ENCODE assay signal across 27 cellular contexts in the genomic region with DNA sequence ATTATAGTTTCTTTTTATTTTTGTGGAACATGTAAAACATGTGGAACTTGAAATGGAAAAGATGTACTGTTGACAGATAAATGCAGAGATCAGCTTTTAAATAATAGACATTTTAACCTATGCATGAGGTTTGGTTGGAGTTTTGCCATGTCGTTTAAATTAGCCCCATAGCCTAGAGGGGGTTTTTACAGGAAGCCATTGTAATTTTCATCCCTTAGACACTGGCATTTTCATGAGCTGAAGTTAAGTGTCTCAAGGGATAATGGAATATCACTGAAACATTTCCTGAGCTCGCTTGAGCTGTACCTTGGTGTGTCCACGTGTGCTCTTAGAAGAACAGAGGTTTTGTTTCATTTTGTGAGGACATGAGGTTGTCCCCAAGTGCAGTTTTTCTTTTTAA.
"Had no signal": no experiment of that assay in that cellular context is flagged by ENCODE, and none has a peak within 500 bp of the region (broad histone marks: within the 10 kb centered on the region; RNA-seq: fewer than 3 reads in every experiment).

No MANE protein-coding gene starts in this region.

- H3K36me3 Mint-ChIP-seq: activated naive CD4-positive, alpha-beta T cell treated with anti-CD3 and anti-CD28 coated beads, Interleukin-2, amount 50 U/mL, for 24 hours; natural killer cell; neural progenitor cell; stimulated activated effector memory CD8-positive, alpha-beta T cell treated with anti-CD3 and anti-CD28 coated beads, Interleukin-12 subunit alpha, Interleukin-12 subunit beta, amount 100 ng/mL, for 72 hours had no signal

- DNase-seq: activated CD4-positive, alpha-beta memory T cell treated with anti-CD3 and anti-CD28 coated beads, Interleukin-2, amount 10 ng/mL, durations not matched to agents 7 days and 5 days; activated CD4-positive, alpha-beta T cell treated with anti-CD3 and anti-CD28 coated beads for 1 hour; activated CD4-positive, alpha-beta T cell treated with anti-CD3 and anti-CD28 coated beads, Interleukin-2, amount 10 ng/mL, durations not matched to agents 7 days and 5 days; activated CD8-positive, alpha-beta memory T cell treated with anti-CD3 and anti-CD28 coated beads, Interleukin-2, amount 50 U/mL, for 48 hours; activated naive CD8-positive, alpha-beta T cell treated with anti-CD3 and anti-CD28 coated beads, Interleukin-2, amount 50 U/mL, for 24 hours; activated T-cell treated with anti-CD3 and anti-CD28 coated beads, Interleukin-2, amount 50 U/mL, for 24 hours; amygdala; central memory CD4-positive, alpha-beta T cell; effector CD4-positive, alpha-beta T cell; esophagus squamous epithelium; left lung; mesendoderm; natural killer cell; posterior cingulate gyrus; right lobe of liver; stimulated activated CD4-positive, alpha-beta T cell treated with anti-CD3 and anti-CD28 coated beads, Interleukin-12 subunit alpha, Interleukin-12 subunit beta, amount 100 ng/mL, for 4 hours; stimulated activated CD4-positive, alpha-beta T cell treated with anti-CD3 and anti-CD28 coated beads, Interleukin-4, amount 100 ng/mL, for 1 hour; T-helper 2 cell; thyroid gland; upper lobe of left lung had no signal

- H3K27ac Mint-ChIP-seq: activated CD4-positive, alpha-beta memory T cell treated with anti-CD3 and anti-CD28 coated beads, Interleukin-2, amount 10 ng/mL, durations not matched to agents 7 days and 5 days; activated CD4-positive, alpha-beta T cell treated with anti-CD3 and anti-CD28 coated beads, Interleukin-2, amount 10 ng/mL, durations not matched to agents 7 days and 5 days; activated naive CD4-positive, alpha-beta T cell treated with anti-CD3 and anti-CD28 coated beads, Interleukin-2, amount 50 U/mL, for 24 hours; activated naive CD8-positive, alpha-beta T cell treated with anti-CD3 and anti-CD28 coated beads, Interleukin-2, amount 50 U/mL, for 24 hours; activated T-cell treated with anti-CD3 and anti-CD28 coated beads, Interleukin-2, amount 50 U/mL, for 24 hours; activated T-helper 17 cell treated with anti-CD3 and anti-CD28 coated beads, Interleukin-2, amount 50 U/mL, for 72 hours; dendritic cell treated with granulocyte-macrophage colony-stimulating factor and Interleukin-4, amounts not matched to agents 40 ng/mL and 50 ng/mL, for 4 days; natural killer cell; neural progenitor cell; stimulated activated effector memory CD8-positive, alpha-beta T cell treated with anti-CD3 and anti-CD28 coated beads, Interleukin-12 subunit alpha, Interleukin-12 subunit beta, amount 100 ng/mL, for 72 hours; stimulated activated naive CD8-positive, alpha-beta T cell treated with anti-CD3 and anti-CD28 coated beads, Interleukin-15, Interleukin-2, amounts not matched to agents 100 ng/mL and 50 ng/mL, for 24 hours; WTC11 had no signal

- ATAC-seq: activated naive CD8-positive, alpha-beta T cell treated with anti-CD3 and anti-CD28 coated beads, Interleukin-2, amount 50 U/mL, for 24 hours; activated T-helper 17 cell treated with anti-CD3 and anti-CD28 coated beads, Interleukin-2, amount 50 U/mL, for 72 hours; left lung; natural killer cell; right lobe of liver; stimulated activated effector memory CD8-positive, alpha-beta T cell treated with anti-CD3 and anti-CD28 coated beads, Interleukin-12 subunit alpha, Interleukin-12 subunit beta, amount 100 ng/mL, for 72 hours; WTC11 had no signal

- H3K4me1 Mint-ChIP-seq: activated CD4-positive, alpha-beta memory T cell treated with anti-CD3 and anti-CD28 coated beads, Interleukin-2, amount 10 ng/mL, durations not matched to agents 7 days and 5 days; activated CD4-positive, alpha-beta T cell treated with anti-CD3 and anti-CD28 coated beads, Interleukin-2, amount 10 ng/mL, durations not matched to agents 7 days and 5 days; activated naive CD4-positive, alpha-beta T cell treated with anti-CD3 and anti-CD28 coated beads, Interleukin-2, amount 50 U/mL, for 24 hours; activated naive CD8-positive, alpha-beta T cell treated with anti-CD3 and anti-CD28 coated beads, Interleukin-2, amount 50 U/mL, for 24 hours; activated T-helper 17 cell treated with anti-CD3 and anti-CD28 coated beads, Interleukin-2, amount 50 U/mL, for 72 hours; natural killer cell; stimulated activated effector memory CD8-positive, alpha-beta T cell treated with anti-CD3 and anti-CD28 coated beads, Interleukin-12 subunit alpha, Interleukin-12 subunit beta, amount 100 ng/mL, for 72 hours had no signal

- H3K9me3 Mint-ChIP-seq: activated CD4-positive, alpha-beta memory T cell treated with anti-CD3 and anti-CD28 coated beads, Interleukin-2, amount 10 ng/mL, durations not matched to agents 7 days and 5 days; activated CD4-positive, alpha-beta T cell treated with anti-CD3 and anti-CD28 coated beads, Interleukin-2, amount 10 ng/mL, durations not matched to agents 7 days and 5 days; activated naive CD8-positive, alpha-beta T cell treated with anti-CD3 and anti-CD28 coated beads, Interleukin-2, amount 50 U/mL, for 24 hours; activated T-cell treated with anti-CD3 and anti-CD28 coated beads, Interleukin-2, amount 50 U/mL, for 24 hours; activated T-helper 17 cell treated with anti-CD3 and anti-CD28 coated beads, Interleukin-2, amount 50 U/mL, for 72 hours; dendritic cell treated with granulocyte-macrophage colony-stimulating factor and Interleukin-4, amounts not matched to agents 40 ng/mL and 50 ng/mL, for 4 days; natural killer cell; stimulated activated effector memory CD8-positive, alpha-beta T cell treated with anti-CD3 and anti-CD28 coated beads, Interleukin-12 subunit alpha, Interleukin-12 subunit beta, amount 100 ng/mL, for 72 hours; stimulated activated naive CD8-positive, alpha-beta T cell treated with anti-CD3 and anti-CD28 coated beads, Interleukin-15, Interleukin-2, amounts not matched to agents 100 ng/mL and 50 ng/mL, for 24 hours had no signal

- H3K27me3 Mint-ChIP-seq: activated CD4-positive, alpha-beta memory T cell treated with anti-CD3 and anti-CD28 coated beads, Interleukin-2, amount 10 ng/mL, durations not matched to agents 7 days and 5 days; dendritic cell treated with granulocyte-macrophage colony-stimulating factor and Interleukin-4, amounts not matched to agents 40 ng/mL and 50 ng/mL, for 4 days; stimulated activated naive CD8-positive, alpha-beta T cell treated with anti-CD3 and anti-CD28 coated beads, Interleukin-15, Interleukin-2, amounts not matched to agents 100 ng/mL and 50 ng/mL, for 24 hours had no signal

- H3K4me3 Mint-ChIP-seq: activated CD4-positive, alpha-beta memory T cell treated with anti-CD3 and anti-CD28 coated beads, Interleukin-2, amount 10 ng/mL, durations not matched to agents 7 days and 5 days; activated CD4-positive, alpha-beta T cell treated with anti-CD3 and anti-CD28 coated beads, Interleukin-2, amount 10 ng/mL, durations not matched to agents 7 days and 5 days; activated naive CD4-positive, alpha-beta T cell treated with anti-CD3 and anti-CD28 coated beads, Interleukin-2, amount 50 U/mL, for 24 hours; activated naive CD8-positive, alpha-beta T cell treated with anti-CD3 and anti-CD28 coated beads, Interleukin-2, amount 50 U/mL, for 24 hours; activated T-cell treated with anti-CD3 and anti-CD28 coated beads, Interleukin-2, amount 50 U/mL, for 24 hours; activated T-helper 17 cell treated with anti-CD3 and anti-CD28 coated beads, Interleukin-2, amount 50 U/mL, for 72 hours; dendritic cell treated with granulocyte-macrophage colony-stimulating factor and Interleukin-4, amounts not matched to agents 40 ng/mL and 50 ng/mL, for 4 days; natural killer cell; neural progenitor cell; stimulated activated effector memory CD8-positive, alpha-beta T cell treated with anti-CD3 and anti-CD28 coated beads, Interleukin-12 subunit alpha, Interleukin-12 subunit beta, amount 100 ng/mL, for 72 hours; stimulated activated naive CD8-positive, alpha-beta T cell treated with anti-CD3 and anti-CD28 coated beads, Interleukin-15, Interleukin-2, amounts not matched to agents 100 ng/mL and 50 ng/mL, for 24 hours; WTC11 had no signal
